19 cellular contexts compared by ENCODE assay signal in the genomic region with DNA sequence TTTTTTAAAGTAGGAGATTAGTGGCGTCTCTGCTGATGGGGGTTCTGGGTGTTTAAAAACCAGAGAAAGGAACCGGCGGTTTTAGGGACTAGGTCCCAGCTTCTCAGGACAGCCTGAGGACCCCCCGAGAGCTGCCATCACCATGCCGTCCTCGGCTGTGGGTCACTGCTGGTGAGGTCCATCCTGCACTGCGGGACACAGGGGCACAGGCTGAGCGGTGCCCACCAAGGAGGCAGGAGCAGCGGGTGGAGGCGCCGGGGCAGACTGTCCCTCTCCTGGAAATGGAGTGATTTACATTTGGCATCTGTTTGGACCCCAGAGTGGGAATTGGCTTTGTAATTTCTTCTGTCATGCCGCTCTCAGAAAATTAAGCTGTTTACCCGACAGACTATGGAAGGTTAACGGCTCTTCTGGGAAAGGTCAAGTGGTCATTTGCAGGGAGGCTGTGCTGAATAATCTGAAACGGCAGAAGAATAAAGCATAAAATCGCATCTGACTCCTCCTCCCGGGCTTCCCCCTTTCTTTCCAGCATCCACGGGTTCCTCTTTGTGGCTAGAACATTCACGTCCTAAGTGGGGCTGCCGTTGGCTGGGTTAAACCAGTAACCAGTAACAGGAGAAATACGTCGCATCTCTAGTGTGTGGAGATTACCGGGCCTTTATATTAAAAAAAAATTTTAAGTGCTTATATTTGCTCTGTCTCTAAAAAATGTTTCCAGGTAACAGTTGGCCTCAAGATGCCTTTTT. TPM values are rescaled to one million over a fixed set of nuclear protein-coding genes. Genes with fewer than 3 reads are reported as not detected.
DNase-seq lines count a peak whose midpoint lies in the region; ATAC-seq and TF ChIP-seq lines count a peak whose summit lies in the region.
"Had no signal": no experiment of that assay in that cellular context is flagged by ENCODE, and none has a peak within 500 bp of the region (broad histone marks: within the 10 kb centered on the region; RNA-seq: fewer than 3 reads in every experiment).

No MANE protein-coding gene starts in this region.

- H3K4me1 ChIP-seq in naive thymus-derived CD4-positive, alpha-beta T cell (ENCODE audit: control insufficient read depth in 2 of 2, insufficient read depth in 2 of 2, low read length in 2 of 2) = no peaks in the 10 kb centered on the region
- H3K4me1 ChIP-seq: adrenal gland had no signal

- DNase-seq in DMS53 (lab: John Stamatoyannopoulos, UW) = peak; percentile 22
- DNase-seq in DMS53 treated with DMSO at 0.1 percent for 48 hours (lab: John Stamatoyannopoulos, UW; ENCODE audit: unreplicated experiment) = no peak
- DNase-seq in NCI-H1105 (lab: John Stamatoyannopoulos, UW) = peak; percentile 12
- DNase-seq in SHP77 (lab: John Stamatoyannopoulos, UW) = peak; percentile 28 to 31
- DNase-seq in naive thymus-derived CD4-positive, alpha-beta T cell = no peak
- DNase-seq in GM13976 (ENCODE audit: low spot score) = no peak
- no peak for DNase-seq in HPDE6-E6E7 (ENCODE audit: extremely low spot score)
- DNase-seq in DMS 273 (lab: John Stamatoyannopoulos, UW; ENCODE audit: unreplicated experiment) = no peak
- DNase-seq: 8988T, adrenal gland, hippocampal formation, left ventricle myocardium superior, NCI-H187 treated with DMSO at 0.1 percent for 48 hours, transverse colon had no signal

- no peaks in the 10 kb centered on the region for H3K27me3 Mint-ChIP-seq in naive thymus-derived CD4-positive, alpha-beta T cell

- in situ Hi-C loops in GM13976 (cut with MboI; ENCODE audit: low sequenced_read_pairs, unreplicated experiment) = no loop called here

- no peaks in the 10 kb centered on the region for H3K9me3 ChIP-seq in naive thymus-derived CD4-positive, alpha-beta T cell (ENCODE audit: control insufficient read depth in 2 of 3, low read length in 3 of 3)
- H3K9me3 ChIP-seq: adrenal gland, transverse colon had no signal

- no peak for TF ChIP-seq CTCF in GM13976 (IDR thresholded peaks at IDR 0.05; ENCODE audit: borderline replicate concordance, control extremely low read depth, extremely low read depth, insufficient read depth, missing control alignments)

- H3K36me3 ChIP-seq in naive thymus-derived CD4-positive, alpha-beta T cell (ENCODE audit: control insufficient read depth in 2 of 3, insufficient read depth in 3 of 3, low read length in 3 of 3) = peaks cover 0 to 22% (median 0%) of the 10 kb centered on the region in 3 experiments
- H3K36me3 ChIP-seq: adrenal gland, transverse colon had no signal

- peak overlapping the region in 4 of 9 donors; percentile 41 to 70 (median 64) for H3K27ac Mint-ChIP-seq in naive thymus-derived CD4-positive, alpha-beta T cell

- POLR2A ChIA-PET in naive thymus-derived CD4-positive, alpha-beta T cell (lab: Charles Lee) = no interaction called here

- H3K27ac ChIP-seq in naive thymus-derived CD4-positive, alpha-beta T cell (ENCODE audit: low read depth, low read length) = no peak overlapping the region
- H3K27ac ChIP-seq: adrenal gland, transverse colon had no signal

- H3K4me1 Mint-ChIP-seq in naive thymus-derived CD4-positive, alpha-beta T cell = peaks cover 0 to 24% (median 6%) of the 10 kb centered on the region in 7 donors

- H3K4me3 Mint-ChIP-seq in naive thymus-derived CD4-positive, alpha-beta T cell = peak overlapping the region in 9 of 10 donors; percentile 5 to 79 (median 63)

- H3K4me3 ChIP-seq in naive thymus-derived CD4-positive, alpha-beta T cell (ENCODE audit: low read length) = no peak overlapping the region
- H3K4me3 ChIP-seq: adrenal gland, transverse colon had no signal

- CTCF ChIA-PET in naive thymus-derived CD4-positive, alpha-beta T cell (lab: Charles Lee) = no interaction called here

- no peaks in the 10 kb centered on the region for H3K27me3 ChIP-seq in naive thymus-derived CD4-positive, alpha-beta T cell (ENCODE audit: control insufficient read depth in 2 of 2, insufficient read depth in 2 of 2, low read length in 2 of 2)
- H3K27me3 ChIP-seq: adrenal gland, transverse colon had no signal

- ATAC-seq in naive thymus-derived CD4-positive, alpha-beta T cell = peak; percentile 66
- ATAC-seq: HepG2, left ventricle myocardium superior had no signal

- H3K9me3 Mint-ChIP-seq in naive thymus-derived CD4-positive, alpha-beta T cell = peaks cover 0 to 2% (median 0%) of the 10 kb centered on the region in 11 donors

- H3K36me3 Mint-ChIP-seq in naive thymus-derived CD4-positive, alpha-beta T cell = peaks cover 0 to 42% (median 10%) of the 10 kb centered on the region in 5 donors

- intact Hi-C loops in naive thymus-derived CD4-positive, alpha-beta T cell (cut with micrococcal nuclease) = no loop called here

RNA-seq across cellular contexts. Expression of gene LHPP, which starts 31.7 kb away (rescaled TPM):
- total RNA-seq in naive thymus-derived CD4-positive, alpha-beta T cell = 10 to 100 TPM; 19.8 to 31.2 (median 27.6) TPM
- 10 to 100 TPM; 21.5 to 23.4 TPM for polyA plus RNA-seq in naive thymus-derived CD4-positive, alpha-beta T cell

RNA-seq across cellular contexts. Expression of gene NKX1-2, which starts 43.5 kb away (rescaled TPM):
- total RNA-seq in naive thymus-derived CD4-positive, alpha-beta T cell = not detected
- not detected for polyA plus RNA-seq in naive thymus-derived CD4-positive, alpha-beta T cell
- total RNA-seq: activated CD8-positive, alpha-beta memory T cell treated with anti-CD3 and anti-CD28 coated beads for 36 hours; adrenal gland; chondrocyte; epithelial cell of proximal tubule; HepG2; left ventricle myocardium superior; osteocyte; transverse colon had no signal
- polyA plus RNA-seq: adrenal gland, HepG2 had no signal

Comparison
In these comparisons a context has a peak if more than half of its experiments do, and no peak if none do; other contexts are left out.
1. DNase-seq: peak in DMS53 (single experiment), NCI-H1105 (single experiment) and SHP77 (2 of 2); none in DMS53 treated with DMSO at 0.1 percent for 48 hours (single experiment), naive thymus-derived CD4-positive, alpha-beta T cell (0 of 9), GM13976 (single experiment), HPDE6-E6E7 (single experiment) and DMS 273 (single experiment).